Comparison of ENCODE assay signal across 6 cellular contexts in genomic region chr6:149751920-149752319, GRCh38. TPM values are rescaled to one million over a fixed set of nuclear protein-coding genes. Genes with fewer than 3 reads are reported as not detected.
DNase-seq lines count a peak whose midpoint lies in the region; ATAC-seq and TF ChIP-seq lines count a peak whose summit lies in the region.
"Not testable (repeated sequence)": the region's sequence is repeated elsewhere in the genome, so short reads cannot be mapped to it uniquely, and the experiment has no call there.

No MANE protein-coding gene starts in this region.

- not testable (repeated sequence) for H3K4me1 Mint-ChIP-seq in GM23338
- H3K4me1 Mint-ChIP-seq in activated T-cell treated with anti-CD3 and anti-CD28 coated beads, Interleukin-2, amount 50 U/mL, for 24 hours (ENCODE audit: low read depth), result peaks cover 46% of the 10 kb centered on the region
- H3K4me1 Mint-ChIP-seq in brain, result peaks cover 52% of the 10 kb centered on the region
- peaks cover 21% of the 10 kb centered on the region for H3K4me1 Mint-ChIP-seq in neural crest cell

- H3K36me3 Mint-ChIP-seq in GM23338 (ENCODE audit: low read depth); neural crest cell (ENCODE audit: low read depth): not testable (repeated sequence)
- H3K36me3 Mint-ChIP-seq in activated T-cell treated with anti-CD3 and anti-CD28 coated beads, Interleukin-2, amount 50 U/mL, for 24 hours (ENCODE audit: low read depth), result peaks cover 33% of the 10 kb centered on the region
- H3K36me3 Mint-ChIP-seq in brain, result peaks cover 32% of the 10 kb centered on the region

- ATAC-seq in GM23338, result not testable (repeated sequence)

- CTCF ChIA-PET in A673 (lab: Charles Lee); PC-9 (lab: Charles Lee): not testable (repeated sequence)

- not testable (repeated sequence) for H3K27me3 Mint-ChIP-seq in GM23338 (ENCODE audit: insufficient read depth, low read depth, poor library complexity); activated T-cell treated with anti-CD3 and anti-CD28 coated beads, Interleukin-2, amount 50 U/mL, for 24 hours; brain; neural crest cell (ENCODE audit: low read depth)

- intact Hi-C loops in A673 (cut with micrococcal nuclease; ENCODE audit: unreplicated experiment); PC-9 (cut with micrococcal nuclease; ENCODE audit: unreplicated experiment): not testable (repeated sequence)

- H3F3A ChIP-seq in GM23338 (replicated peaks; ENCODE audit: low read depth); PC-9 (ENCODE audit: insufficient read depth, low read depth): not testable (repeated sequence)

- DNase-seq in A673 (ENCODE audit: low spot score); GM23338 (ENCODE audit: low spot score); PC-9; activated T-cell treated with anti-CD3 and anti-CD28 coated beads, Interleukin-2, amount 50 U/mL, for 24 hours; neural crest cell (ENCODE audit: low read depth, low spot score): not testable (repeated sequence)

- not testable (repeated sequence) for H3K27ac Mint-ChIP-seq in GM23338; activated T-cell treated with anti-CD3 and anti-CD28 coated beads, Interleukin-2, amount 50 U/mL, for 24 hours; brain; neural crest cell (ENCODE audit: unreplicated experiment)

- not testable (repeated sequence) for H3K27ac ChIP-seq in A673 (ENCODE audit: low read depth, low read length, poor library complexity, severe bottlenecking); GM23338 (ENCODE audit: low read depth); PC-9

- H3K4me2 ChIP-seq in GM23338, result not testable (repeated sequence)
- H3K4me2 ChIP-seq in PC-9, result peak overlapping the region; percentile 87; the same call in 1 of the 2 replicates

- H3K4me3 ChIP-seq in A673 (ENCODE audit: low read depth, low read length, poor library complexity, severe bottlenecking); GM23338; PC-9: not testable (repeated sequence)

- not testable (repeated sequence) for H3K36me3 ChIP-seq in A673 (ENCODE audit: insufficient read depth, low read length, poor library complexity, severe bottlenecking); GM23338 (ENCODE audit: insufficient read depth); PC-9 (ENCODE audit: low read depth)

- not testable (repeated sequence) for H3K4me1 ChIP-seq in A673 (ENCODE audit: insufficient read depth, low read length, poor library complexity, severe bottlenecking); GM23338 (ENCODE audit: insufficient read depth); PC-9 (replicated peaks; ENCODE audit: insufficient read depth)

- not testable (repeated sequence) for H3K27me3 ChIP-seq in A673 (replicated peaks; ENCODE audit: insufficient read depth, low read depth, low read length, poor library complexity); GM23338 (ENCODE audit: insufficient read depth); PC-9 (ENCODE audit: insufficient read depth, low read depth)

- not testable (repeated sequence) for H3K9me2 ChIP-seq in GM23338 (ENCODE audit: insufficient read depth); PC-9 (ENCODE audit: insufficient read depth)

- not testable (repeated sequence) for H3K9me3 ChIP-seq in A673 (ENCODE audit: low read depth, low read length, poor library complexity, severe bottlenecking); PC-9 (ENCODE audit: insufficient read depth, low read depth)

- H3K4me3 Mint-ChIP-seq in GM23338 (peak overlapping the region; percentile 36; the same call in 1 of the 3 replicates), brain (peak overlapping the region; percentile 59 to 99 (median 77)), neural crest cell (peak overlapping the region; percentile 59)
- H3K4me3 Mint-ChIP-seq in activated T-cell treated with anti-CD3 and anti-CD28 coated beads, Interleukin-2, amount 50 U/mL, for 24 hours, result peak overlapping the region; percentile 91

- POLR2A ChIA-PET in A673 (lab: Charles Lee; ENCODE audit: low non-redundant PET); PC-9 (lab: Charles Lee; ENCODE audit: unreplicated experiment): not testable (repeated sequence)

- H3K79me2 ChIP-seq in GM23338 (replicated peaks; ENCODE audit: insufficient read depth) (peaks cover 68% of the 10 kb centered on the region), PC-9 (ENCODE audit: low read depth) (peaks cover 64% of the 10 kb centered on the region)

- not testable (repeated sequence) for H3K9me3 Mint-ChIP-seq in GM23338; activated T-cell treated with anti-CD3 and anti-CD28 coated beads, Interleukin-2, amount 50 U/mL, for 24 hours; brain; neural crest cell

- not testable (repeated sequence) for TF ChIP-seq CTCF in A673 (conservative IDR thresholded peaks at IDR 0.05; ENCODE audit: low read depth, low read length); GM23338 (conservative IDR thresholded peaks at IDR 0.05; ENCODE audit: low read depth in 2 of 2); PC-9 (conservative IDR thresholded peaks at IDR 0.05); brain (conservative IDR thresholded peaks at IDR 0.05); neural crest cell (conservative IDR thresholded peaks at IDR 0.05)

- H4K20me1 ChIP-seq in GM23338 (replicated peaks; ENCODE audit: insufficient read depth), result peaks cover 19% of the 10 kb centered on the region
- peaks cover 22% of the 10 kb centered on the region for H4K20me1 ChIP-seq in PC-9 (ENCODE audit: insufficient read depth)

- TSS peak; percentile 15 for BruUV-seq in A673 (replicated peaks; lab: Mats Ljungman, UMichigan)
- BruUV-seq in PC-9 (replicated peaks; lab: Mats Ljungman, UMichigan), result not testable (repeated sequence)

- H2AFZ ChIP-seq in GM23338, PC-9: not testable (repeated sequence)

RNA-seq across cellular contexts. Expression of gene PCMT1, which starts 2.4 kb away (rescaled TPM):
- 110 and 115 TPM in 2 replicates for total RNA-seq in A673 (2021)
- total RNA-seq in GM23338 (2014; rRNA removed; shearing (Covaris generic)), result 161 and 168 TPM in 2 replicates
- 79.5 and 87.6 TPM in 2 replicates for polyA plus RNA-seq in GM23338 (2016; fragmentation: Nextera tagmentation; extraction: Ambion mirVana)
- 39.0 and 50.5 TPM in 2 replicates for total RNA-seq in PC-9 (2021)
- 192 TPM for polyA plus RNA-seq in brain (ENCODE audit: insufficient read depth, low read depth, low replicate concordance)
- total RNA-seq in neural crest cell, result 65.5 and 67.4 TPM in 2 replicates

RNA-seq across cellular contexts. Expression of gene NUP43, which starts 5.6 kb away (rescaled TPM):
- 87.0 and 88.5 TPM in 2 replicates for total RNA-seq in A673 (2021)
- 71.8 and 87.2 TPM in 2 replicates for total RNA-seq in GM23338 (2014; rRNA removed; shearing (Covaris generic))
- polyA plus RNA-seq in GM23338 (2016; fragmentation: Nextera tagmentation; extraction: Ambion mirVana), result 20.8 and 23.4 TPM in 2 replicates
- total RNA-seq in PC-9 (2021), result 25.1 and 36.2 TPM in 2 replicates
- polyA plus RNA-seq in brain (ENCODE audit: insufficient read depth, low read depth, low replicate concordance), result 17.4 TPM
- 67.2 and 73.3 TPM in 2 replicates for total RNA-seq in neural crest cell

RNA-seq across cellular contexts. Expression of gene LATS1, which starts 34.0 kb away (rescaled TPM):
- total RNA-seq in A673 (2021) (35.2 and 39.6 TPM in 2 replicates), PC-9 (2021) (11.2 and 15.4 TPM in 2 replicates), neural crest cell (27.4 and 32.7 TPM in 2 replicates)
- 17.2 and 18.8 TPM in 2 replicates for total RNA-seq in GM23338 (2014; rRNA removed; shearing (Covaris generic))
- polyA plus RNA-seq in GM23338 (2016; fragmentation: Nextera tagmentation; extraction: Ambion mirVana) (6.7 and 7.5 TPM in 2 replicates), brain (ENCODE audit: insufficient read depth, low read depth, low replicate concordance) (12.0 TPM)

Comparison
In these comparisons a context has a peak if more than half of its experiments do, and no peak if none do; other contexts are left out.
1. H3K4me3 Mint-ChIP-seq: peak in every context shown above with its lines; median percentile 91 in activated T-cell treated with anti-CD3 and anti-CD28 coated beads, Interleukin-2, amount 50 U/mL, for 24 hours; 77 in brain; 59 in neural crest cell; 36 in GM23338.